17 cellular contexts compared by ENCODE assay signal in genomic region chr20:32320305-32320704, GRCh38.
"Had no signal": no experiment of that assay in that cellular context is flagged by ENCODE, and none has a peak within 500 bp of the region (broad histone marks: within the 10 kb centered on the region; RNA-seq: fewer than 3 reads in every experiment).

No MANE protein-coding gene starts in this region.

- DNase-seq: IMR-90, MV-4-11, NCI-H1048, NCI-H1105, NCI-H1417, NCI-H146, NCI-H1694 treated with DMSO at 0.1 percent for 48 hours, NCI-H1930, NCI-H2081, NCI-H2107, NCI-H2227 treated with DMSO at 0.1 percent for 48 hours, NCI-H524, NCI-H526 treated with DMSO at 0.1 percent for 48 hours, NCI-H748 treated with DMSO at 0.1 percent for 48 hours, Right ventricle myocardium superior, RPMI8226, SIG-M5 had no signal
